Comparison of ENCODE assay signal across 1 cellular context in the genomic region with DNA sequence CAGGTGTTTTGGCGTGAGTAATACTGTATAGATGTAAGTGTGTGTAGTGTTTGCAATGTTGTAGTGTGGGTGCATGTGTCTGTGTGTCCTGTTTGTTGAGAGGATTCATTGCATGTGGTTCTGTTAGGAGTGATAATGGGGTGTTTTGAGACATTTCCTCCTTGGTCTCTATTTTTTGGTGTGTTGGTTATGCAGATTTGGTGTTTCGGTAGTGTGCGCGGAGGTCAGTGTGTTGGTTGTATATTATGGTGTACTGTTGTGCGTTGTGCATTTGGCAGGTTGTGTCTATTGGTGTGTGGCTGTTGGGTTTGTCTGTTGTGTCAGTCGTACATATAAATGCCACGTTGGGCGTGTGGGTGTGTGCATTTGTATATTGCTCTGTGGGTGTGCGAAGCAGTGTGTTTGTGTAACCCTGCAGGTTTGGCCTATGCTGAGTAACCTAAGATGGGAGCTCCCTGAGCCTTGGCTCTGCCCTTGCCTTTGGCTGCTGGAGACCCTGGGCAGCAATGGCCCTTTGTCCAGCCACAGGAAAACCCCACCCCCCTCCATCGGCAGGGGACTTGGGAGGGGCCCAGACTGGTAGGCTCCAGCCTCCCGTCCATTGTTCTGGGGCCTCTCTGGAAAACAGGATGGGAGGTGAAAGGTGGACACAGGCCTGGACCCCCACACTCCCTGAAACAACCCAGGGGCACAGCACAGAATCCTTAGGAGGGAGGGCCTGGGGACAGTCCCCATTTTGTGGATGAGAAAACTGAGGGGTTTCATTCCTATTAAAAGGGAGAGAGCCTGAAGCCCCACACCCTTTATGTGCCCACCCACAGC.
TF ChIP-seq lines count a peak whose summit lies in the region.

No MANE protein-coding gene starts in this region.

TF ChIP-seq in HepG2, 621 proteins besides CTCF, POLR2A, EP300 and RAD21 (continued from another document):
- TF ChIP-seq, protein P1, sequence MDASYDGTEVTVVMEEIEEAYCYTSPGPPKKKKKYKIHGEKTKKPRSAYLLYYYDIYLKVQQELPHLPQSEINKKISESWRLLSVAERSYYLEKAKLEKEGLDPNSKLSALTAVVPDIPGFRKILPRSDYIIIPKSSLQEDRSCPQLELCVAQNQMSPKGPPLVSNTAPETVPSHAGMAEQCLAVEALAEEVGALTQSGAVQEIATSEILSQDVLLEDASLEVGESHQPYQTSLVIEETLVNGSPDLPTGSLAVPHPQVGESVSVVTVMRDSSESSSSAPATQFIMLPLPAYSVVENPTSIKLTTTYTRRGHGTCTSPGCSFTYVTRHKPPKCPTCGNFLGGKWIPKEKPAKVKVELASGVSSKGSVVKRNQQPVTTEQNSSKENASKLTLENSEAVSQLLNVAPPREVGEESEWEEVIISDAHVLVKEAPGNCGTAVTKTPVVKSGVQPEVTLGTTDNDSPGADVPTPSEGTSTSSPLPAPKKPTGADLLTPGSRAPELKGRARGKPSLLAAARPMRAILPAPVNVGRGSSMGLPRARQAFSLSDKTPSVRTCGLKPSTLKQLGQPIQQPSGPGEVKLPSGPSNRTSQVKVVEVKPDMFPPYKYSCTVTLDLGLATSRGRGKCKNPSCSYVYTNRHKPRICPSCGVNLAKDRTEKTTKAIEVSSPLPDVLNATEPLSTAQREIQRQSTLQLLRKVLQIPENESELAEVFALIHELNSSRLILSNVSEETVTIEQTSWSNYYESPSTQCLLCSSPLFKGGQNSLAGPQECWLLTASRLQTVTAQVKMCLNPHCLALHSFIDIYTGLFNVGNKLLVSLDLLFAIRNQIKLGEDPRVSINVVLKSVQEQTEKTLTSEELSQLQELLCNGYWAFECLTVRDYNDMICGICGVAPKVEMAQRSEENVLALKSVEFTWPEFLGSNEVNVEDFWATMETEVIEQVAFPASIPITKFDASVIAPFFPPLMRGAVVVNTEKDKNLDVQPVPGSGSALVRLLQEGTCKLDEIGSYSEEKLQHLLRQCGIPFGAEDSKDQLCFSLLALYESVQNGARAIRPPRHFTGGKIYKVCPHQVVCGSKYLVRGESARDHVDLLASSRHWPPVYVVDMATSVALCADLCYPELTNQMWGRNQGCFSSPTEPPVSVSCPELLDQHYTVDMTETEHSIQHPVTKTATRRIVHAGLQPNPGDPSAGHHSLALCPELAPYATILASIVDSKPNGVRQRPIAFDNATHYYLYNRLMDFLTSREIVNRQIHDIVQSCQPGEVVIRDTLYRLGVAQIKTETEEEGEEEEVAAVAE (CRISPR knock-in tag; IDR thresholded peaks at IDR 0.05; ENCODE audit: borderline replicate concordance), result peak; percentile 14; the same call in 1 of the 2 replicates
- TF ChIP-seq, protein P2, sequence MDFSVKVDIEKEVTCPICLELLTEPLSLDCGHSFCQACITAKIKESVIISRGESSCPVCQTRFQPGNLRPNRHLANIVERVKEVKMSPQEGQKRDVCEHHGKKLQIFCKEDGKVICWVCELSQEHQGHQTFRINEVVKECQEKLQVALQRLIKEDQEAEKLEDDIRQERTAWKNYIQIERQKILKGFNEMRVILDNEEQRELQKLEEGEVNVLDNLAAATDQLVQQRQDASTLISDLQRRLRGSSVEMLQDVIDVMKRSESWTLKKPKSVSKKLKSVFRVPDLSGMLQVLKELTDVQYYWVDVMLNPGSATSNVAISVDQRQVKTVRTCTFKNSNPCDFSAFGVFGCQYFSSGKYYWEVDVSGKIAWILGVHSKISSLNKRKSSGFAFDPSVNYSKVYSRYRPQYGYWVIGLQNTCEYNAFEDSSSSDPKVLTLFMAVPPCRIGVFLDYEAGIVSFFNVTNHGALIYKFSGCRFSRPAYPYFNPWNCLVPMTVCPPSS (IDR thresholded peaks at IDR 0.05), result no peak
- TF ChIP-seq FOXK2 (IDR thresholded peaks at IDR 0.05), result peak; percentile 75
- TF ChIP-seq, protein P3, sequence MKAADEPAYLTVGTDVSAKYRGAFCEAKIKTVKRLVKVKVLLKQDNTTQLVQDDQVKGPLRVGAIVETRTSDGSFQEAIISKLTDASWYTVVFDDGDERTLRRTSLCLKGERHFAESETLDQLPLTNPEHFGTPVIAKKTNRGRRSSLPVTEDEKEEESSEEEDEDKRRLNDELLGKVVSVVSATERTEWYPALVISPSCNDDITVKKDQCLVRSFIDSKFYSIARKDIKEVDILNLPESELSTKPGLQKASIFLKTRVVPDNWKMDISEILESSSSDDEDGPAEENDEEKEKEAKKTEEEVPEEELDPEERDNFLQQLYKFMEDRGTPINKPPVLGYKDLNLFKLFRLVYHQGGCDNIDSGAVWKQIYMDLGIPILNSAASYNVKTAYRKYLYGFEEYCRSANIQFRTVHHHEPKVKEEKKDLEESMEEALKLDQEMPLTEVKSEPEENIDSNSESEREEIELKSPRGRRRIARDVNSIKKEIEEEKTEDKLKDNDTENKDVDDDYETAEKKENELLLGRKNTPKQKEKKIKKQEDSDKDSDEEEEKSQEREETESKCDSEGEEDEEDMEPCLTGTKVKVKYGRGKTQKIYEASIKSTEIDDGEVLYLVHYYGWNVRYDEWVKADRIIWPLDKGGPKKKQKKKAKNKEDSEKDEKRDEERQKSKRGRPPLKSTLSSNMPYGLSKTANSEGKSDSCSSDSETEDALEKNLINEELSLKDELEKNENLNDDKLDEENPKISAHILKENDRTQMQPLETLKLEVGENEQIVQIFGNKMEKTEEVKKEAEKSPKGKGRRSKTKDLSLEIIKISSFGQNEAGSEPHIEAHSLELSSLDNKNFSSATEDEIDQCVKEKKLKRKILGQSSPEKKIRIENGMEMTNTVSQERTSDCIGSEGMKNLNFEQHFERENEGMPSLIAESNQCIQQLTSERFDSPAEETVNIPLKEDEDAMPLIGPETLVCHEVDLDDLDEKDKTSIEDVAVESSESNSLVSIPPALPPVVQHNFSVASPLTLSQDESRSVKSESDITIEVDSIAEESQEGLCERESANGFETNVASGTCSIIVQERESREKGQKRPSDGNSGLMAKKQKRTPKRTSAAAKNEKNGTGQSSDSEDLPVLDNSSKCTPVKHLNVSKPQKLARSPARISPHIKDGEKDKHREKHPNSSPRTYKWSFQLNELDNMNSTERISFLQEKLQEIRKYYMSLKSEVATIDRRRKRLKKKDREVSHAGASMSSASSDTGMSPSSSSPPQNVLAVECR (CRISPR knock-in tag; IDR thresholded peaks at IDR 0.05; ENCODE audit: borderline replicate concordance), result peak; percentile 51
- TF ChIP-seq KLF15 (CRISPR knock-in tag; IDR thresholded peaks at IDR 0.05; ENCODE audit: borderline replicate concordance), result no peak
- TF ChIP-seq, protein P4, sequence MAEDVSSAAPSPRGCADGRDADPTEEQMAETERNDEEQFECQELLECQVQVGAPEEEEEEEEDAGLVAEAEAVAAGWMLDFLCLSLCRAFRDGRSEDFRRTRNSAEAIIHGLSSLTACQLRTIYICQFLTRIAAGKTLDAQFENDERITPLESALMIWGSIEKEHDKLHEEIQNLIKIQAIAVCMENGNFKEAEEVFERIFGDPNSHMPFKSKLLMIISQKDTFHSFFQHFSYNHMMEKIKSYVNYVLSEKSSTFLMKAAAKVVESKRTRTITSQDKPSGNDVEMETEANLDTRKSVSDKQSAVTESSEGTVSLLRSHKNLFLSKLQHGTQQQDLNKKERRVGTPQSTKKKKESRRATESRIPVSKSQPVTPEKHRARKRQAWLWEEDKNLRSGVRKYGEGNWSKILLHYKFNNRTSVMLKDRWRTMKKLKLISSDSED (CRISPR knock-in tag; IDR thresholded peaks at IDR 0.05), result no peak
- no peak for TF ChIP-seq ZNF674 (CRISPR knock-in tag; IDR thresholded peaks at IDR 0.05; ENCODE audit: low read depth)
- TF ChIP-seq ZNF484 (CRISPR knock-in tag; IDR thresholded peaks at IDR 0.05; ENCODE audit: borderline replicate concordance, low read depth), result no peak
- TF ChIP-seq ZBTB42 (CRISPR knock-in tag; IDR thresholded peaks at IDR 0.05), result peak; percentile 79; the same call in 1 of the 2 replicates
- no peak for TF ChIP-seq HNRNPH1 (optimal IDR thresholded peaks at IDR 0.05; ENCODE audit: low read depth, low read length)
- TF ChIP-seq DR1 (CRISPR knock-in tag; IDR thresholded peaks at IDR 0.05), result no peak
- no peak for TF ChIP-seq ZFP36 (IDR thresholded peaks at IDR 0.05; ENCODE audit: borderline replicate concordance, low read depth, low read length, partially characterized antibody)
- TF ChIP-seq CENPBD1 (CRISPR knock-in tag; IDR thresholded peaks at IDR 0.05; ENCODE audit: borderline replicate concordance, low read depth), result no peak
